35 cellular contexts compared by ENCODE assay signal in the genomic region with DNA sequence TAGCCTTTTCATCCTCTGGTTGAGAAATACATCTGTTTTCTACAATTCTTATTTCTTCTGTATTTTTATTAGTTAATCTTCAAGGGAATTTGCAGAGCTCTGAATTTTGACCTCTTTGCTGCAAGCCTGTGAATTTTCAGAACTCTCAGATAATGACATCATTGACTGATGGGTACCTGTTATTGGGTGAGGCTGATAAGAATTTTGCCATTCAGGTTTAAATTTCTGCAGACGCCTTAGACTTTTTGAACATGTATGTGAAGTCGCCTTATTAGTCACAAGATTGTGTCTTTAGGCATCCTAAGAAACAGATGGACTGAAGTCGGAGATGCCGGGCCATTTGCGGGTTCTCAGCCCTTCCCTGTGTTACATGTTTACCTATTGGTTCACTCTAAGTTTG.
"Had no signal": no experiment of that assay in that cellular context is flagged by ENCODE, and none has a peak within 500 bp of the region (broad histone marks: within the 10 kb centered on the region; RNA-seq: fewer than 3 reads in every experiment).

No MANE protein-coding gene starts in this region.

- H3K27me3 ChIP-seq: ascending aorta had no signal

- H3K4me1 Mint-ChIP-seq: activated CD4-positive, alpha-beta T cell treated with anti-CD3 and anti-CD28 coated beads, Interleukin-2, amount 10 ng/mL, durations not matched to agents 24 days and 14 days; activated naive CD4-positive, alpha-beta T cell treated with anti-CD3 and anti-CD28 coated beads, Interleukin-2, amount 10 ng/mL, durations not matched to agents 7 days and 5 days; activated naive CD4-positive, alpha-beta T cell treated with anti-CD3 and anti-CD28 coated beads, Interleukin-2, amount 50 U/mL, for 24 hours; activated naive CD8-positive, alpha-beta T cell treated with anti-CD3 and anti-CD28 coated beads, Interleukin-2, amount 50 U/mL, for 24 hours had no signal

- H3K4me1 ChIP-seq: ascending aorta had no signal

- H3K27me3 Mint-ChIP-seq: activated B cell treated with CpG ODN at 0.5 μM for 24 hours; activated CD4-positive, alpha-beta memory T cell treated with anti-CD3 and anti-CD28 coated beads for 36 hours; activated CD8-positive, alpha-beta T cell treated with anti-CD3 and anti-CD28 coated beads for 36 hours; activated naive CD4-positive, alpha-beta T cell treated with anti-CD3 and anti-CD28 coated beads, Interleukin-2, amount 50 U/mL, for 24 hours; activated naive CD8-positive, alpha-beta T cell; activated naive CD8-positive, alpha-beta T cell treated with anti-CD3 and anti-CD28 coated beads, Interleukin-2, amount 50 U/mL, for 24 hours had no signal

- H3K27ac Mint-ChIP-seq: activated B cell treated with CpG ODN at 0.5 μM for 24 hours; activated CD4-positive, alpha-beta memory T cell treated with anti-CD3 and anti-CD28 coated beads for 36 hours; activated CD4-positive, alpha-beta T cell treated with anti-CD3 and anti-CD28 coated beads, Interleukin-2, amount 10 ng/mL, durations not matched to agents 24 days and 14 days; activated CD8-positive, alpha-beta T cell treated with anti-CD3 and anti-CD28 coated beads for 36 hours; activated naive CD4-positive, alpha-beta T cell treated with anti-CD3 and anti-CD28 coated beads, Interleukin-2, amount 10 ng/mL, durations not matched to agents 7 days and 5 days; activated naive CD4-positive, alpha-beta T cell treated with anti-CD3 and anti-CD28 coated beads, Interleukin-2, amount 50 U/mL, for 24 hours; activated naive CD8-positive, alpha-beta T cell; activated naive CD8-positive, alpha-beta T cell treated with anti-CD3 and anti-CD28 coated beads, Interleukin-2, amount 10 ng/mL, durations not matched to agents 7 days and 5 days; activated naive CD8-positive, alpha-beta T cell treated with anti-CD3 and anti-CD28 coated beads, Interleukin-2, amount 50 U/mL, for 24 hours; activated T-cell treated with anti-CD3 and anti-CD28 coated beads, Interleukin-2, amount 50 U/mL, for 72 hours; activated T-helper 1 cell treated with anti-CD3 and anti-CD28 coated beads, Interleukin-12 subunit alpha, Interleukin-12 subunit beta, Interleukin-2, Interleukin-4 antibody, amounts not matched to agents 30 ng/mL and 10 ng/mL and 1 ng/mL, durations not matched to agents 14 hours and 24 hours and 36 hours; activated T-helper 2 cell treated with anti-CD3 and anti-CD28 coated beads, Interferon-gamma antibody, Interleukin-2, Interleukin-4, amounts not matched to agents 10 μg/mL and 5 μg/mL and 100 μg/mL, durations not matched to agents 14 hours and 24 hours and 36 hours; T-helper 1 cell treated with Interleukin-12 subunit alpha and Interleukin-12 subunit beta and Interleukin-4 antibody, amounts not matched to agents 30 μg/mL and 1 μg/mL, for 36 hours; T-helper 2 cell treated with Interferon-gamma antibody and Interleukin-4, amounts not matched to agents 5 μg/mL and 100 μg/mL, for 36 hours had no signal

- H3K27ac ChIP-seq: ascending aorta, VCaP had no signal

- H3K4me3 ChIP-seq: ascending aorta had no signal

- H3K9me3 Mint-ChIP-seq: activated B cell treated with CpG ODN at 0.5 μM for 24 hours; activated CD4-positive, alpha-beta memory T cell treated with anti-CD3 and anti-CD28 coated beads for 36 hours; activated CD4-positive, alpha-beta T cell treated with anti-CD3 and anti-CD28 coated beads, Interleukin-2, amount 10 ng/mL, durations not matched to agents 24 days and 14 days; activated CD8-positive, alpha-beta T cell treated with anti-CD3 and anti-CD28 coated beads for 36 hours; activated naive CD4-positive, alpha-beta T cell treated with anti-CD3 and anti-CD28 coated beads, Interleukin-2, amount 10 ng/mL, durations not matched to agents 7 days and 5 days; activated naive CD4-positive, alpha-beta T cell treated with anti-CD3 and anti-CD28 coated beads, Interleukin-2, amount 50 U/mL, for 24 hours; activated naive CD8-positive, alpha-beta T cell treated with anti-CD3 and anti-CD28 coated beads, Interleukin-2, amount 10 ng/mL, durations not matched to agents 7 days and 5 days; activated naive CD8-positive, alpha-beta T cell treated with anti-CD3 and anti-CD28 coated beads, Interleukin-2, amount 50 U/mL, for 24 hours; activated T-cell treated with anti-CD3 and anti-CD28 coated beads, Interleukin-2, amount 50 U/mL, for 4 hours; activated T-cell treated with anti-CD3 and anti-CD28 coated beads, Interleukin-2, amount 50 U/mL, for 72 hours; activated T-helper 1 cell treated with anti-CD3 and anti-CD28 coated beads, Interleukin-12 subunit alpha, Interleukin-12 subunit beta, Interleukin-2, Interleukin-4 antibody, amounts not matched to agents 30 ng/mL and 10 ng/mL and 1 ng/mL, durations not matched to agents 14 hours and 24 hours and 36 hours; activated T-helper 2 cell treated with anti-CD3 and anti-CD28 coated beads, Interferon-gamma antibody, Interleukin-2, Interleukin-4, amounts not matched to agents 10 μg/mL and 5 μg/mL and 100 μg/mL, durations not matched to agents 14 hours and 24 hours and 36 hours; brain; T-helper 1 cell treated with Interleukin-12 subunit alpha and Interleukin-12 subunit beta and Interleukin-4 antibody, amounts not matched to agents 30 μg/mL and 1 μg/mL, for 36 hours; T-helper 2 cell treated with Interferon-gamma antibody and Interleukin-4, amounts not matched to agents 5 μg/mL and 100 μg/mL, for 36 hours had no signal

- DNase-seq: activated B cell treated with CpG ODN at 0.5 μM for 24 hours; activated CD4-positive, alpha-beta memory T cell treated with anti-CD3 and anti-CD28 coated beads for 36 hours; activated CD4-positive, alpha-beta T cell treated with anti-CD3 and anti-CD28 coated beads for 4 hours; activated CD4-positive, alpha-beta T cell treated with anti-CD3 and anti-CD28 coated beads, Interleukin-2, amount 10 ng/mL, durations not matched to agents 24 days and 14 days; activated CD4-positive, alpha-beta T cell treated with anti-CD3 and anti-CD28 coated beads, Interleukin-2, amount 50 U/mL, for 1 hour; activated CD4-positive, alpha-beta T cell treated with anti-CD3 and anti-CD28 coated beads, Interleukin-2, amount 50 U/mL, for 4 hours; activated CD4-positive, CD25-positive, alpha-beta regulatory T cell treated with anti-CD3 and anti-CD28 coated beads, Interleukin-2, amount 50 U/mL, for 72 hours; activated CD8-positive, alpha-beta memory T cell treated with anti-CD3 and anti-CD28 coated beads, Interleukin-2, amount 50 U/mL, for 4 hours; activated CD8-positive, alpha-beta T cell treated with anti-CD3 and anti-CD28 coated beads for 36 hours; activated effector memory CD4-positive, alpha-beta T cell treated with Interleukin-2 at 50 U/mL for 16 hours; activated gamma-delta T cell; activated naive CD4-positive, alpha-beta T cell treated with anti-CD3 and anti-CD28 coated beads, Interleukin-2, amount 10 ng/mL, durations not matched to agents 7 days and 5 days; activated naive CD4-positive, alpha-beta T cell treated with Interleukin-2 at 50 U/mL for 16 hours; activated naive CD8-positive, alpha-beta T cell treated with anti-CD3 and anti-CD28 coated beads, Interleukin-2, amount 10 ng/mL, durations not matched to agents 7 days and 5 days; activated naive CD8-positive, alpha-beta T cell treated with anti-CD3 and anti-CD28 coated beads, Interleukin-2, amount 50 U/mL, for 24 hours; activated T-cell treated with anti-CD3 and anti-CD28 coated beads for 4 hours; activated T-cell treated with anti-CD3 and anti-CD28 coated beads, Interleukin-2, amount 50 U/mL, for 1 hour; activated T-cell treated with anti-CD3 and anti-CD28 coated beads, Interleukin-2, amount 50 U/mL, for 4 hours; activated T-cell treated with anti-CD3 and anti-CD28 coated beads, Interleukin-2, amount 50 U/mL, for 72 hours; amygdala; anterior cingulate cortex; central memory CD4-positive, alpha-beta T cell; T-helper 1 cell; T-helper 2 cell; T-helper 9 cell had no signal

- ATAC-seq: activated CD8-positive, alpha-beta T cell treated with anti-CD3 and anti-CD28 coated beads for 36 hours; activated naive CD8-positive, alpha-beta T cell treated with anti-CD3 and anti-CD28 coated beads, Interleukin-2, amount 50 U/mL, for 24 hours; activated T-cell treated with anti-CD3 and anti-CD28 coated beads, Interleukin-2, amount 50 U/mL, for 4 hours; activated T-cell treated with anti-CD3 and anti-CD28 coated beads, Interleukin-2, amount 50 U/mL, for 72 hours had no signal

- H3K4me3 Mint-ChIP-seq: activated B cell treated with CpG ODN at 0.5 μM for 24 hours; activated CD4-positive, alpha-beta memory T cell treated with anti-CD3 and anti-CD28 coated beads for 36 hours; activated CD4-positive, alpha-beta T cell treated with anti-CD3 and anti-CD28 coated beads, Interleukin-2, amount 10 ng/mL, durations not matched to agents 24 days and 14 days; activated CD8-positive, alpha-beta T cell treated with anti-CD3 and anti-CD28 coated beads for 36 hours; activated naive CD4-positive, alpha-beta T cell treated with anti-CD3 and anti-CD28 coated beads, Interleukin-2, amount 10 ng/mL, durations not matched to agents 7 days and 5 days; activated naive CD4-positive, alpha-beta T cell treated with anti-CD3 and anti-CD28 coated beads, Interleukin-2, amount 50 U/mL, for 24 hours; activated naive CD8-positive, alpha-beta T cell; activated naive CD8-positive, alpha-beta T cell treated with anti-CD3 and anti-CD28 coated beads, Interleukin-2, amount 10 ng/mL, durations not matched to agents 7 days and 5 days; activated naive CD8-positive, alpha-beta T cell treated with anti-CD3 and anti-CD28 coated beads, Interleukin-2, amount 50 U/mL, for 24 hours; activated T-cell treated with anti-CD3 and anti-CD28 coated beads, Interleukin-2, amount 50 U/mL, for 4 hours; activated T-cell treated with anti-CD3 and anti-CD28 coated beads, Interleukin-2, amount 50 U/mL, for 72 hours; activated T-helper 1 cell treated with anti-CD3 and anti-CD28 coated beads, Interleukin-12 subunit alpha, Interleukin-12 subunit beta, Interleukin-2, Interleukin-4 antibody, amounts not matched to agents 30 ng/mL and 10 ng/mL and 1 ng/mL, durations not matched to agents 14 hours and 24 hours and 36 hours; brain; T-helper 1 cell treated with Interleukin-12 subunit alpha and Interleukin-12 subunit beta and Interleukin-4 antibody, amounts not matched to agents 30 μg/mL and 1 μg/mL, for 36 hours; T-helper 2 cell treated with Interferon-gamma antibody and Interleukin-4, amounts not matched to agents 5 μg/mL and 100 μg/mL, for 36 hours had no signal

- H3K36me3 Mint-ChIP-seq: activated CD4-positive, alpha-beta memory T cell treated with anti-CD3 and anti-CD28 coated beads for 36 hours; activated naive CD4-positive, alpha-beta T cell treated with anti-CD3 and anti-CD28 coated beads, Interleukin-2, amount 10 ng/mL, durations not matched to agents 7 days and 5 days; activated naive CD4-positive, alpha-beta T cell treated with anti-CD3 and anti-CD28 coated beads, Interleukin-2, amount 50 U/mL, for 24 hours; activated naive CD8-positive, alpha-beta T cell; activated naive CD8-positive, alpha-beta T cell treated with anti-CD3 and anti-CD28 coated beads, Interleukin-2, amount 10 ng/mL, durations not matched to agents 7 days and 5 days had no signal

- H3K9me3 ChIP-seq: ascending aorta had no signal

- FAIRE-seq: TTC549 had no signal
